Comparison of ENCODE assay signal across 10 cellular contexts in genomic region chr20:46715292-46715756, GRCh38. TPM values are rescaled to one million over a fixed set of nuclear protein-coding genes. Genes with fewer than 3 reads are reported as not detected.
DNase-seq lines count a peak whose midpoint lies in the region; ATAC-seq and TF ChIP-seq lines count a peak whose summit lies in the region.
"Had no signal": no experiment of that assay in that cellular context is flagged by ENCODE, and none has a peak within 500 bp of the region (broad histone marks: within the 10 kb centered on the region; RNA-seq: fewer than 3 reads in every experiment).

No MANE protein-coding gene starts in this region.

- in situ Hi-C loops in astrocyte of the cerebellum (cut with HindIII; ENCODE audit: low sequenced_read_pairs): no loop called here

- no peaks in the 10 kb centered on the region for H3K9me3 ChIP-seq in HCT116 (ENCODE audit: control insufficient read depth in 1 of 2, insufficient read depth in 1 of 2, low read depth in 1 of 2, low read length in 2 of 2)
- no peaks in the 10 kb centered on the region for H3K9me3 ChIP-seq in testis

- BruUV-seq in HCT116 (replicated peaks; lab: Mats Ljungman, UMichigan): no TSS peak

- peak overlapping the region; percentile 13 for H2AFZ ChIP-seq in HCT116 (ENCODE audit: low read depth, low read length, poor library complexity, severe bottlenecking)

- H3K4me2 ChIP-seq in HCT116 (ENCODE audit: low read length): peak overlapping the region; percentile 34; the same call in 1 of the 2 replicates

- TF ChIP-seq RAD21 in HCT116 (IDR thresholded peaks at IDR 0.05; ENCODE audit: low read depth): no peak

- no peaks in the 10 kb centered on the region for H3K9me3 Mint-ChIP-seq in effector memory CD8-positive, alpha-beta T cell

- peak in 2 of 3 experiments; percentile 17 to 19; a peak in 2 of 6 replicates for TF ChIP-seq CTCF in HCT116 (IDR thresholded peaks at IDR 0.05 in 2 of 3, conservative IDR thresholded peaks at IDR 0.05 in 1 of 3; ENCODE audit: borderline replicate concordance in 1 of 3, insufficient read depth in 1 of 3, low read depth in 2 of 3, low read length in 2 of 3)
- TF ChIP-seq CTCF in astrocyte of the cerebellum (IDR thresholded peaks at IDR 0.05; ENCODE audit: low read depth, low read length, missing control alignments): peak; percentile 4
- TF ChIP-seq CTCF in testis (IDR thresholded peaks at IDR 0.05): peak in 1 of 3 experiments; percentile 18

- RAD21 ChIA-PET in HCT116 (lab: Charles Lee; ENCODE audit: low non-redundant PET in 1 of 2, low total read pairs in 2 of 2, uncharacterized antibody in 2 of 2, unreplicated experiment in 2 of 2): no interaction called here

- H3K4me1 ChIP-seq in HCT116 (ENCODE audit: control insufficient read depth in 1 of 2, insufficient read depth in 2 of 2, low read length in 2 of 2) (peaks cover 7 to 10% of the 10 kb centered on the region in 2 experiments; a peak in 3 of 4 replicates), testis (peaks cover 18% of the 10 kb centered on the region)

- TF ChIP-seq POLR2A in HCT116 (IDR thresholded peaks at IDR 0.05; ENCODE audit: borderline replicate concordance, extremely low read depth, insufficient read depth, insufficient read length) (no peak), testis (IDR thresholded peaks at IDR 0.05) (no peak)

- no peaks in the 10 kb centered on the region for H3K9me2 ChIP-seq in HCT116 (ENCODE audit: insufficient read depth)

- peaks cover 0 to 3% of the 10 kb centered on the region in 2 donors for H3K4me1 Mint-ChIP-seq in effector memory CD8-positive, alpha-beta T cell (ENCODE audit: low read depth in 2 of 2)

- H3K27ac ChIP-seq in HCT116 (ENCODE audit: low read depth, low read length) (no peak overlapping the region), testis (no peak overlapping the region)

- 27 to 36% methylated on average over 4 of the region's 4 CpGs for WGBS in testis, 2 donors

- H3K27ac Mint-ChIP-seq in effector memory CD8-positive, alpha-beta T cell: no peak overlapping the region
- H3K27ac Mint-ChIP-seq: activated naive CD8-positive, alpha-beta T cell treated with anti-CD3 and anti-CD28 coated beads for 36 hours had no signal

- CTCF ChIA-PET in HCT116 (lab: Charles Lee): no interaction called here

- DNase-seq in HCT116 (ENCODE audit: low read depth, low spot score) (no peak), astrocyte of the cerebellum (ENCODE audit: low read depth) (no peak), iPS-NIHi11 (ENCODE audit: low spot score) (peak; percentile 68), testis (peak; percentile 60), NCI-H2029 (lab: John Stamatoyannopoulos, UW) (no peak), DMS153 (lab: John Stamatoyannopoulos, UW) (no peak)
- no peak for DNase-seq in effector memory CD8-positive, alpha-beta T cell
- no peak for DNase-seq in stimulated activated CD4-positive, alpha-beta T cell treated with anti-CD3 and anti-CD28 coated beads, Interleukin-4, amount 100 ng/mL, for 4 hours
- DNase-seq: activated naive CD8-positive, alpha-beta T cell treated with anti-CD3 and anti-CD28 coated beads for 36 hours; stimulated activated naive CD4-positive, alpha-beta T cell had no signal

- intact Hi-C loops in HCT116 (cut with micrococcal nuclease) (no loop called here), testis (cut with DNase I; ENCODE audit: low total_unique reads) (no loop called here)

- no peaks in the 10 kb centered on the region for H3K79me2 ChIP-seq in HCT116 (ENCODE audit: insufficient read depth, low read length)

- H3K36me3 Mint-ChIP-seq in effector memory CD8-positive, alpha-beta T cell (ENCODE audit: insufficient read depth): peaks cover 2% of the 10 kb centered on the region

- H3K4me3 ChIP-seq in HCT116 (replicated peaks in 1 of 2; ENCODE audit: low read depth in 1 of 2, low read length in 2 of 2) (no peak overlapping the region), astrocyte of the cerebellum (ENCODE audit: low read depth, low read length) (no peak overlapping the region), testis (no peak overlapping the region)

- peaks cover 36 to 55% of the 10 kb centered on the region in 2 donors for H3K27me3 Mint-ChIP-seq in effector memory CD8-positive, alpha-beta T cell

- no peaks in the 10 kb centered on the region for H4K20me1 ChIP-seq in HCT116 (ENCODE audit: insufficient read depth)

- POLR2A ChIA-PET in HCT116 (lab: Charles Lee): no interaction called here

- H3K27me3 ChIP-seq in HCT116 (ENCODE audit: insufficient read depth, low read length) (no peaks in the 10 kb centered on the region), testis (no peaks in the 10 kb centered on the region)

- ATAC-seq in HCT116: peak; percentile 97
- no peak for ATAC-seq in effector memory CD8-positive, alpha-beta T cell (replicated peaks)

- H3K9ac ChIP-seq in HCT116 (ENCODE audit: low read length): no peak overlapping the region

- no peak overlapping the region for H3K4me3 Mint-ChIP-seq in effector memory CD8-positive, alpha-beta T cell
- H3K4me3 Mint-ChIP-seq: activated naive CD8-positive, alpha-beta T cell treated with anti-CD3 and anti-CD28 coated beads for 36 hours had no signal

- H3K36me3 ChIP-seq in HCT116 (ENCODE audit: control insufficient read depth in 1 of 2, insufficient read depth in 2 of 2, low read length in 2 of 2): no peaks in the 10 kb centered on the region
- H3K36me3 ChIP-seq in testis (ENCODE audit: low read depth, missing control alignments): no peaks in the 10 kb centered on the region

TF ChIP-seq in HCT116, 20 proteins besides CTCF, POLR2A, EP300 and RAD21:
- no peak for TF ChIP-seq REST (IDR thresholded peaks at IDR 0.05; ENCODE audit: low read depth)
- TF ChIP-seq CEBPB (IDR thresholded peaks at IDR 0.05; ENCODE audit: low read depth): 0 out of 2 replicates have a peak, but pooled peaks have one; percentile 12
- no peak for TF ChIP-seq JUND (IDR thresholded peaks at IDR 0.05)
- TF ChIP-seq MAX (IDR thresholded peaks at IDR 0.05): no peak
- TF ChIP-seq CBX3 (IDR thresholded peaks at IDR 0.05; ENCODE audit: low read depth): no peak

RNA-seq across cellular contexts. Expression of gene SLC2A10, which starts 5.9 kb away (rescaled TPM):
- total RNA-seq in HCT116 (2021; ENCODE audit: unreplicated experiment): 0.05 TPM
- 0.01 TPM in 1 of 2 replicates, not detected in the other for polyA plus RNA-seq in HCT116 (2012)
- total RNA-seq in testis: 10 to 100 TPM; 12.0 to 12.2 TPM
- polyA plus RNA-seq in testis (ENCODE audit: insufficient read depth, low read depth, low replicate concordance): 4.8 TPM

RNA-seq across cellular contexts. Expression of gene TP53RK, which starts 26.1 kb away (rescaled TPM):
- total RNA-seq in HCT116 (2021; ENCODE audit: unreplicated experiment) (9.2 TPM), testis (10 to 100 TPM; 23.4 to 25.8 TPM)
- polyA plus RNA-seq in HCT116 (2012): 4.6 and 6.3 TPM in 2 replicates
- 20.9 TPM for polyA plus RNA-seq in testis (ENCODE audit: insufficient read depth, low read depth, low replicate concordance)

Comparison
In these comparisons a context has a peak if more than half of its experiments do, and no peak if none do; other contexts are left out.
1. DNase-seq: peak in iPS-NIHi11 (single experiment) and testis (single experiment); none in HCT116 (single experiment), astrocyte of the cerebellum (single experiment), NCI-H2029 (single experiment), effector memory CD8-positive, alpha-beta T cell (0 of 3), DMS153 (single experiment) and stimulated activated CD4-positive, alpha-beta T cell treated with anti-CD3 and anti-CD28 coated beads, Interleukin-4, amount 100 ng/mL, for 4 hours (0 of 2).
2. RNA of gene SLC2A10, which starts 5.9 kb away (total RNA-seq): 12.0 to 12.2 TPM in testis; 0.05 TPM in HCT116 (single experiment); every median in the first group is over 10 times any median in the second.